16 cellular contexts compared by ENCODE assay signal in genomic region chr16:67837811-67838210, GRCh38. TPM values are rescaled to one million over a fixed set of nuclear protein-coding genes. Genes with fewer than 3 reads are reported as not detected.
DNase-seq lines count a peak whose midpoint lies in the region; ATAC-seq, FAIRE-seq and TF ChIP-seq lines count a peak whose summit lies in the region.
"Had no signal": no experiment of that assay in that cellular context is flagged by ENCODE, and none has a peak within 500 bp of the region (broad histone marks: within the 10 kb centered on the region; RNA-seq: fewer than 3 reads in every experiment).

No MANE protein-coding gene starts in this region.

- no TSS peak for BruUV-seq in HepG2 (replicated peaks; lab: Mats Ljungman, UMichigan)

- no peak overlapping the region for H2AFZ ChIP-seq in HepG2 (ENCODE audit: low read length)
- H2AFZ ChIP-seq: GM23248 had no signal

- DNase-seq in HepG2 (ENCODE audit: low spot score): no peak
- no peak for DNase-seq in right lobe of liver
- peak; percentile 32 for DNase-seq in kidney tubule cell (ENCODE audit: low spot score)
- DNase-seq in retinal pigment epithelial cell (ENCODE audit: low read depth): peak; percentile 31
- DNase-seq in DMS153 treated with DMSO at 0.1 percent for 48 hours (lab: John Stamatoyannopoulos, UW; ENCODE audit: unreplicated experiment): no peak
- no peak for DNase-seq in NCI-H2029 treated with DMSO at 0.1 percent for 48 hours (lab: John Stamatoyannopoulos, UW)
- no peak for DNase-seq in NCI-H2196 treated with DMSO at 0.1 percent for 48 hours (lab: John Stamatoyannopoulos, UW; ENCODE audit: unreplicated experiment)
- DNase-seq: 8988T, AML-193, DMS79, GM23248, H7, IMR-90 had no signal

- H3K4me3 ChIP-seq in HepG2 (replicated peaks in 1 of 3; ENCODE audit: insufficient read depth in 1 of 3, low read depth in 2 of 3, low read length in 3 of 3) (no peak overlapping the region), right lobe of liver (no peak overlapping the region), retinal pigment epithelial cell (ENCODE audit: low read length) (no peak overlapping the region)
- H3K4me3 ChIP-seq: BLaER1, GM12878, GM23248 had no signal

- in situ Hi-C loops in HepG2 (cut with HindIII; ENCODE audit: extremely low pct_ligation_motif_present, low pct_unique_long_range_greater_than_20kb): no loop called here

- H3K36me3 ChIP-seq in HepG2 (replicated peaks in 1 of 2; ENCODE audit: control insufficient read depth in 1 of 2, insufficient read depth in 2 of 2, low read length in 2 of 2) (no peaks in the 10 kb centered on the region), right lobe of liver (no peaks in the 10 kb centered on the region)
- H3K36me3 ChIP-seq: BLaER1 had no signal

- no peak for TF ChIP-seq RAD21 in HepG2 (CRISPR knock-in tag; IDR thresholded peaks at IDR 0.05)

- TF ChIP-seq CTCF in HepG2 (CRISPR knock-in tag; IDR thresholded peaks at IDR 0.05) (no peak), right lobe of liver (IDR thresholded peaks at IDR 0.05) (no peak), retinal pigment epithelial cell (conservative IDR thresholded peaks at IDR 0.05; ENCODE audit: low read depth, low read length) (no peak)

- WGBS in HepG2 (ENCODE audit: low lambda C conversion rate): 67% methylated on average over 2 of the region's 2 CpGs
- 89% methylated on average over 2 of the region's 2 CpGs for WGBS in right lobe of liver (ENCODE audit: insufficient coverage, low coverage, low lambda C conversion rate, missing lambda C conversion rate)

- POLR2A ChIA-PET in HepG2 (lab: Yijun Ruan, JAX): no interaction called here

- intact Hi-C loops in HepG2 (cut with micrococcal nuclease; ENCODE audit: unreplicated experiment): no loop called here
- intact Hi-C loops in right lobe of liver (cut with DNase I): no loop called here

- CTCF ChIA-PET in HepG2 (lab: Yijun Ruan, JAX; ENCODE audit: low intra/inter-chr PET ratio, low total read pairs): no interaction called here

- no peaks in the 10 kb centered on the region; a peak in 1 of 5 replicates for H3K27me3 ChIP-seq in HepG2 (ENCODE audit: control insufficient read depth in 1 of 2, insufficient read depth in 2 of 2, low read length in 2 of 2)
- H3K27me3 ChIP-seq in right lobe of liver: no peaks in the 10 kb centered on the region
- H3K27me3 ChIP-seq: BLaER1 had no signal

- H3K9me3 ChIP-seq in HepG2 (ENCODE audit: low read length): no peaks in the 10 kb centered on the region
- H3K9me3 ChIP-seq in right lobe of liver: no peaks in the 10 kb centered on the region
- H3K9me3 ChIP-seq: BLaER1 had no signal

- FAIRE-seq in HepG2 (lab: Jason Lieb, UNC): no peak
- FAIRE-seq: GM12878, GM18507 had no signal

- no peak for ATAC-seq in HepG2
- ATAC-seq in right lobe of liver: no peak
- ATAC-seq: GM12878 had no signal

- H3K4me1 ChIP-seq in HepG2 (ENCODE audit: insufficient read depth, low read length) (peaks cover 34% of the 10 kb centered on the region), right lobe of liver (peaks cover 0 to 13% (median 2%) of the 10 kb centered on the region in 4 donors)

- H3K79me2 ChIP-seq in HepG2 (ENCODE audit: insufficient read depth, low read length): peaks cover 10% of the 10 kb centered on the region

- no peak for TF ChIP-seq POLR2A in HepG2 (IDR thresholded peaks at IDR 0.05; ENCODE audit: insufficient read depth in 1 of 2, low read depth in 2 of 2, low read length in 2 of 2)
- TF ChIP-seq POLR2A in right lobe of liver (IDR thresholded peaks at IDR 0.05): no peak

- TF ChIP-seq EP300 in HepG2 (IDR thresholded peaks at IDR 0.05; ENCODE audit: low read depth in 2 of 2, low read length in 2 of 2) (no peak), HepG2 (CRISPR knock-in tag; IDR thresholded peaks at IDR 0.05; ENCODE audit: borderline replicate concordance) (no peak)

- no peak overlapping the region for H3K27ac ChIP-seq in HepG2 (ENCODE audit: extremely low read length, insufficient read depth, low read length)
- no peak overlapping the region for H3K27ac ChIP-seq in right lobe of liver
- H3K27ac ChIP-seq: BLaER1, GM23248 had no signal

- H3K9ac ChIP-seq in HepG2 (ENCODE audit: insufficient read depth, low read depth, low read length): no peak overlapping the region
- H3K9ac ChIP-seq: BLaER1, GM23248 had no signal

- H3K4me2 ChIP-seq in HepG2 (ENCODE audit: low read depth, low read length): peak overlapping the region; percentile 13; the same call in 1 of the 2 replicates
- H3K4me2 ChIP-seq: BLaER1 had no signal

- no peaks in the 10 kb centered on the region for H4K20me1 ChIP-seq in HepG2 (ENCODE audit: insufficient read depth, low read length)

RNA-seq across cellular contexts. Expression of gene THAP11, which starts 4.3 kb away (rescaled TPM):
- total RNA-seq in HepG2 (2016; rRNA removed; fragmentation: Illumina TruSeq; extraction: Trizol) (53.4 and 53.8 TPM in 2 replicates), right lobe of liver (10 to 100 TPM in 4 of 6 experiments, 1 to 10 TPM in 2; 8.9 to 23.9 (median 11.7) TPM)
- total RNA-seq in HepG2 (2016; cell fraction: cytosol; rRNA removed; fragmentation: Illumina TruSeq; extraction: Trizol; ENCODE audit: low read depth): 48.1 and 65.0 TPM in 2 replicates
- 54.0 and 55.5 TPM in 2 replicates for total RNA-seq in HepG2 (2016; cell fraction: insoluble cytoplasmic fraction; rRNA removed; fragmentation: Illumina TruSeq; extraction: Trizol)
- total RNA-seq in HepG2 (2016; cell fraction: membrane; rRNA removed; fragmentation: Illumina TruSeq; extraction: Trizol): 91.2 and 112 TPM in 2 replicates
- 18.7 and 22.3 TPM in 2 replicates for total RNA-seq in HepG2 (2016; cell fraction: nucleus; rRNA removed; fragmentation: Illumina TruSeq; extraction: Trizol)
- 44.2 and 45.5 TPM in 2 replicates for polyA plus RNA-seq in HepG2 (2011; rRNA removed)
- polyA plus RNA-seq in HepG2 (2011; cell fraction: cytosol; rRNA removed): 45.9 and 53.3 TPM in 2 replicates
- 22.1 and 23.2 TPM in 2 replicates for polyA plus RNA-seq in HepG2 (2011; cell fraction: nucleus; rRNA removed)
- 25.9 and 34.6 TPM in 2 replicates for polyA plus RNA-seq in HepG2 (2012)
- 42.2 and 59.3 TPM in 2 replicates for polyA plus RNA-seq in HepG2 (2016; cell fraction: cytosol; fragmentation: Illumina TruSeq; extraction: Trizol; ENCODE audit: low read depth)
- polyA plus RNA-seq in HepG2 (2016; cell fraction: insoluble cytoplasmic fraction; fragmentation: Illumina TruSeq; extraction: Trizol; ENCODE audit: low read depth): 50.1 and 54.2 TPM in 2 replicates
- polyA plus RNA-seq in HepG2 (2016; cell fraction: membrane; fragmentation: Illumina TruSeq; extraction: Trizol; ENCODE audit: low read depth): 66.6 and 83.2 TPM in 2 replicates
- polyA plus RNA-seq in HepG2 (2016; cell fraction: nucleus; fragmentation: Illumina TruSeq; extraction: Trizol; ENCODE audit: insufficient read depth, low read depth): 28.8 and 33.3 TPM in 2 replicates
- polyA minus RNA-seq in HepG2 (2011; rRNA and poly(A)+ RNA removed; ENCODE audit: low replicate concordance): 45.1 and 58.5 TPM in 2 replicates
- 26.7 and 28.4 TPM in 2 replicates for polyA minus RNA-seq in HepG2 (2011; cell fraction: cytosol; rRNA and poly(A)+ RNA removed)
- polyA minus RNA-seq in HepG2 (2011; cell fraction: nucleus; rRNA and poly(A)+ RNA removed): 8.2 and 9.8 TPM in 2 replicates

RNA-seq across cellular contexts. Expression of gene NUTF2, which starts 8.9 kb away (rescaled TPM):
- total RNA-seq in HepG2 (2016; rRNA removed; fragmentation: Illumina TruSeq; extraction: Trizol) (214 and 224 TPM in 2 replicates), right lobe of liver (10 to 100 TPM; 23.4 to 67.8 (median 33.9) TPM)
- total RNA-seq in HepG2 (2016; cell fraction: cytosol; rRNA removed; fragmentation: Illumina TruSeq; extraction: Trizol; ENCODE audit: low read depth): 79.7 and 100.0 TPM in 2 replicates
- total RNA-seq in HepG2 (2016; cell fraction: insoluble cytoplasmic fraction; rRNA removed; fragmentation: Illumina TruSeq; extraction: Trizol): 209 and 229 TPM in 2 replicates
- total RNA-seq in HepG2 (2016; cell fraction: membrane; rRNA removed; fragmentation: Illumina TruSeq; extraction: Trizol): 120 and 150 TPM in 2 replicates
- total RNA-seq in HepG2 (2016; cell fraction: nucleus; rRNA removed; fragmentation: Illumina TruSeq; extraction: Trizol): 79.9 and 90.1 TPM in 2 replicates
- 168 and 198 TPM in 2 replicates for polyA plus RNA-seq in HepG2 (2011; rRNA removed)
- 212 and 299 TPM in 2 replicates for polyA plus RNA-seq in HepG2 (2011; cell fraction: cytosol; rRNA removed)
- 132 and 146 TPM in 2 replicates for polyA plus RNA-seq in HepG2 (2011; cell fraction: nucleus; rRNA removed)
- 140 and 216 TPM in 2 replicates for polyA plus RNA-seq in HepG2 (2012)
- polyA plus RNA-seq in HepG2 (2016; cell fraction: cytosol; fragmentation: Illumina TruSeq; extraction: Trizol; ENCODE audit: low read depth): 108 and 138 TPM in 2 replicates
- polyA plus RNA-seq in HepG2 (2016; cell fraction: insoluble cytoplasmic fraction; fragmentation: Illumina TruSeq; extraction: Trizol; ENCODE audit: low read depth): 277 and 305 TPM in 2 replicates
- polyA plus RNA-seq in HepG2 (2016; cell fraction: membrane; fragmentation: Illumina TruSeq; extraction: Trizol; ENCODE audit: low read depth): 139 and 154 TPM in 2 replicates
- 173 and 182 TPM in 2 replicates for polyA plus RNA-seq in HepG2 (2016; cell fraction: nucleus; fragmentation: Illumina TruSeq; extraction: Trizol; ENCODE audit: insufficient read depth, low read depth)
- 366 and 394 TPM in 2 replicates for polyA minus RNA-seq in HepG2 (2011; rRNA and poly(A)+ RNA removed; ENCODE audit: low replicate concordance)
- 157 and 165 TPM in 2 replicates for polyA minus RNA-seq in HepG2 (2011; cell fraction: cytosol; rRNA and poly(A)+ RNA removed)
- polyA minus RNA-seq in HepG2 (2011; cell fraction: nucleus; rRNA and poly(A)+ RNA removed): 60.0 and 81.7 TPM in 2 replicates

RNA-seq across cellular contexts. Expression of gene CENPT, which starts 9.7 kb away (rescaled TPM):
- total RNA-seq in HepG2 (2016; rRNA removed; fragmentation: Illumina TruSeq; extraction: Trizol) (24.8 and 43.3 TPM in 2 replicates), right lobe of liver (10 to 100 TPM; 12.2 to 21.1 (median 18.2) TPM)
- 11.2 and 11.7 TPM in 2 replicates for total RNA-seq in HepG2 (2016; cell fraction: cytosol; rRNA removed; fragmentation: Illumina TruSeq; extraction: Trizol; ENCODE audit: low read depth)
- total RNA-seq in HepG2 (2016; cell fraction: insoluble cytoplasmic fraction; rRNA removed; fragmentation: Illumina TruSeq; extraction: Trizol): 22.8 and 43.9 TPM in 2 replicates
- total RNA-seq in HepG2 (2016; cell fraction: membrane; rRNA removed; fragmentation: Illumina TruSeq; extraction: Trizol): 7.4 and 8.2 TPM in 2 replicates
- 43.8 and 49.8 TPM in 2 replicates for total RNA-seq in HepG2 (2016; cell fraction: nucleus; rRNA removed; fragmentation: Illumina TruSeq; extraction: Trizol)
- polyA plus RNA-seq in HepG2 (2011; rRNA removed): 40.9 and 51.3 TPM in 2 replicates
- 17.4 and 28.9 TPM in 2 replicates for polyA plus RNA-seq in HepG2 (2011; cell fraction: cytosol; rRNA removed)
- 414 and 516 TPM in 2 replicates for polyA plus RNA-seq in HepG2 (2011; cell fraction: nucleus; rRNA removed)
- 22.1 and 28.1 TPM in 2 replicates for polyA plus RNA-seq in HepG2 (2012)
- 3.3 and 4.0 TPM in 2 replicates for polyA plus RNA-seq in HepG2 (2016; cell fraction: cytosol; fragmentation: Illumina TruSeq; extraction: Trizol; ENCODE audit: low read depth)
- polyA plus RNA-seq in HepG2 (2016; cell fraction: insoluble cytoplasmic fraction; fragmentation: Illumina TruSeq; extraction: Trizol; ENCODE audit: low read depth): 22.0 and 24.2 TPM in 2 replicates
- polyA plus RNA-seq in HepG2 (2016; cell fraction: membrane; fragmentation: Illumina TruSeq; extraction: Trizol; ENCODE audit: low read depth): 4.4 and 6.6 TPM in 2 replicates
- polyA plus RNA-seq in HepG2 (2016; cell fraction: nucleus; fragmentation: Illumina TruSeq; extraction: Trizol; ENCODE audit: insufficient read depth, low read depth): 153 and 170 TPM in 2 replicates
- polyA minus RNA-seq in HepG2 (2011; rRNA and poly(A)+ RNA removed; ENCODE audit: low replicate concordance): 38.6 and 47.8 TPM in 2 replicates
- polyA minus RNA-seq in HepG2 (2011; cell fraction: cytosol; rRNA and poly(A)+ RNA removed): 8.8 and 11.4 TPM in 2 replicates
- 35.9 and 44.5 TPM in 2 replicates for polyA minus RNA-seq in HepG2 (2011; cell fraction: nucleus; rRNA and poly(A)+ RNA removed)

RNA-seq across cellular contexts. Expression of gene TSNAXIP1, which starts 31.1 kb away (rescaled TPM):
- total RNA-seq in HepG2 (2016; rRNA removed; fragmentation: Illumina TruSeq; extraction: Trizol) (0.10 and 0.86 TPM in 2 replicates), right lobe of liver (1 to 10 TPM in 3 of 6 experiments, under 1 TPM in 3; 0.42 to 1.2 (median 0.99) TPM)
- total RNA-seq in HepG2 (2016; cell fraction: cytosol; rRNA removed; fragmentation: Illumina TruSeq; extraction: Trizol; ENCODE audit: low read depth): 0.18 TPM in 1 of 2 replicates, not detected in the other
- total RNA-seq in HepG2 (2016; cell fraction: insoluble cytoplasmic fraction; rRNA removed; fragmentation: Illumina TruSeq; extraction: Trizol): 0.10 and 0.93 TPM in 2 replicates
- 0.24 and 0.25 TPM in 2 replicates for total RNA-seq in HepG2 (2016; cell fraction: membrane; rRNA removed; fragmentation: Illumina TruSeq; extraction: Trizol)
- total RNA-seq in HepG2 (2016; cell fraction: nucleus; rRNA removed; fragmentation: Illumina TruSeq; extraction: Trizol): 0.84 and 1.0 TPM in 2 replicates
- 0.37 and 0.61 TPM in 2 replicates for polyA plus RNA-seq in HepG2 (2011; rRNA removed)
- polyA plus RNA-seq in HepG2 (2011; cell fraction: cytosol; rRNA removed): 0.09 and 0.17 TPM in 2 replicates
- polyA plus RNA-seq in HepG2 (2011; cell fraction: nucleus; rRNA removed): 4.3 and 5.3 TPM in 2 replicates
- polyA plus RNA-seq in HepG2 (2012): 0.23 and 0.63 TPM in 2 replicates
- polyA plus RNA-seq in HepG2 (2016; cell fraction: cytosol; fragmentation: Illumina TruSeq; extraction: Trizol; ENCODE audit: low read depth): 0.10 TPM in 1 of 2 replicates, not detected in the other
- 0.16 and 0.74 TPM in 2 replicates for polyA plus RNA-seq in HepG2 (2016; cell fraction: insoluble cytoplasmic fraction; fragmentation: Illumina TruSeq; extraction: Trizol; ENCODE audit: low read depth)
- polyA plus RNA-seq in HepG2 (2016; cell fraction: membrane; fragmentation: Illumina TruSeq; extraction: Trizol; ENCODE audit: low read depth): 0.08 TPM in 1 of 2 replicates, not detected in the other
- 3.4 and 4.5 TPM in 2 replicates for polyA plus RNA-seq in HepG2 (2016; cell fraction: nucleus; fragmentation: Illumina TruSeq; extraction: Trizol; ENCODE audit: insufficient read depth, low read depth)
- polyA minus RNA-seq in HepG2 (2011; rRNA and poly(A)+ RNA removed; ENCODE audit: low replicate concordance): 0.06 and 0.37 TPM in 2 replicates
- not detected in 2 replicates for polyA minus RNA-seq in HepG2 (2011; cell fraction: cytosol; rRNA and poly(A)+ RNA removed)
- 0.39 and 2.0 TPM in 2 replicates for polyA minus RNA-seq in HepG2 (2011; cell fraction: nucleus; rRNA and poly(A)+ RNA removed)

RNA-seq across cellular contexts. Expression of gene RANBP10, which starts 31.5 kb away (rescaled TPM):
- total RNA-seq in HepG2 (2016; rRNA removed; fragmentation: Illumina TruSeq; extraction: Trizol) (8.5 and 9.2 TPM in 2 replicates), right lobe of liver (10 to 100 TPM; 15.1 to 38.4 (median 22.7) TPM)
- 2.6 and 3.0 TPM in 2 replicates for total RNA-seq in HepG2 (2016; cell fraction: cytosol; rRNA removed; fragmentation: Illumina TruSeq; extraction: Trizol; ENCODE audit: low read depth)
- 8.1 and 8.8 TPM in 2 replicates for total RNA-seq in HepG2 (2016; cell fraction: insoluble cytoplasmic fraction; rRNA removed; fragmentation: Illumina TruSeq; extraction: Trizol)
- total RNA-seq in HepG2 (2016; cell fraction: membrane; rRNA removed; fragmentation: Illumina TruSeq; extraction: Trizol): 5.7 and 5.9 TPM in 2 replicates
- total RNA-seq in HepG2 (2016; cell fraction: nucleus; rRNA removed; fragmentation: Illumina TruSeq; extraction: Trizol): 8.9 and 11.2 TPM in 2 replicates
- polyA plus RNA-seq in HepG2 (2011; rRNA removed): 22.7 and 24.5 TPM in 2 replicates
- 9.5 and 10.5 TPM in 2 replicates for polyA plus RNA-seq in HepG2 (2011; cell fraction: cytosol; rRNA removed)
- polyA plus RNA-seq in HepG2 (2011; cell fraction: nucleus; rRNA removed): 48.8 and 55.7 TPM in 2 replicates
- polyA plus RNA-seq in HepG2 (2012): 11.9 and 17.0 TPM in 2 replicates
- 1.5 and 1.6 TPM in 2 replicates for polyA plus RNA-seq in HepG2 (2016; cell fraction: cytosol; fragmentation: Illumina TruSeq; extraction: Trizol; ENCODE audit: low read depth)
- polyA plus RNA-seq in HepG2 (2016; cell fraction: insoluble cytoplasmic fraction; fragmentation: Illumina TruSeq; extraction: Trizol; ENCODE audit: low read depth): 8.5 and 11.6 TPM in 2 replicates
- 3.3 and 3.6 TPM in 2 replicates for polyA plus RNA-seq in HepG2 (2016; cell fraction: membrane; fragmentation: Illumina TruSeq; extraction: Trizol; ENCODE audit: low read depth)
- polyA plus RNA-seq in HepG2 (2016; cell fraction: nucleus; fragmentation: Illumina TruSeq; extraction: Trizol; ENCODE audit: insufficient read depth, low read depth): 29.7 and 31.1 TPM in 2 replicates
- polyA minus RNA-seq in HepG2 (2011; rRNA and poly(A)+ RNA removed; ENCODE audit: low replicate concordance): 28.0 and 40.9 TPM in 2 replicates
- 8.3 and 9.2 TPM in 2 replicates for polyA minus RNA-seq in HepG2 (2011; cell fraction: cytosol; rRNA and poly(A)+ RNA removed)
- polyA minus RNA-seq in HepG2 (2011; cell fraction: nucleus; rRNA and poly(A)+ RNA removed): 16.2 and 20.8 TPM in 2 replicates

Comparison
In these comparisons a context has a peak if more than half of its experiments do, and no peak if none do; other contexts are left out.
1. DNase-seq: peak in kidney tubule cell (single experiment) and retinal pigment epithelial cell (single experiment); none in HepG2 (single experiment), right lobe of liver (0 of 3), DMS153 treated with DMSO at 0.1 percent for 48 hours (single experiment), NCI-H2029 treated with DMSO at 0.1 percent for 48 hours (single experiment) and NCI-H2196 treated with DMSO at 0.1 percent for 48 hours (single experiment).